In genomic region chr1:7554343-7555270, GRCh38 we compare ENCODE assay signal across 24 cellular contexts.
DNase-seq lines count a peak whose midpoint lies in the region; ATAC-seq, FAIRE-seq and TF ChIP-seq lines count a peak whose summit lies in the region.
"Had no signal": no experiment of that assay in that cellular context is flagged by ENCODE, and none has a peak within 500 bp of the region (broad histone marks: within the 10 kb centered on the region; RNA-seq: fewer than 3 reads in every experiment).

No MANE protein-coding gene starts in this region.

- no peaks in the 10 kb centered on the region for H4K20me1 ChIP-seq in H1 (replicated peaks in 1 of 2; ENCODE audit: control insufficient read depth in 1 of 2, insufficient read depth in 2 of 2, low read length in 2 of 2)

- H2BK15ac ChIP-seq in H1 (ENCODE audit: low read length), result peak overlapping the region; percentile 72; the same call in 1 of the 2 replicates

- FAIRE-seq in H1 (lab: Jason Lieb, UNC), result no peak
- FAIRE-seq: A549 had no signal

- no peak overlapping the region for H4K5ac ChIP-seq in H1 (ENCODE audit: insufficient read length, low read depth, low read length)

- H2AK5ac ChIP-seq in H1 (ENCODE audit: low read depth, low read length), result no peak overlapping the region

- H4K8ac ChIP-seq in H1 (ENCODE audit: extremely low read depth, insufficient read depth, low read length), result no peak overlapping the region

- CTCF ChIA-PET in H1 (lab: Charles Lee; ENCODE audit: partially characterized antibody), result interaction anchor here (0.8 to 4.5 kb wide), 8 partner anchors 10 to 270 kb away, joined by 3 to 11 read pairs (median 3); no protein-coding TSS in a partner anchor

- peaks cover 0 to 14% (median 6%) of the 10 kb centered on the region in 4 experiments; a peak in 6 of 7 replicates for H3K4me1 ChIP-seq in H1 (replicated peaks in 1 of 4; ENCODE audit: control insufficient read depth in 3 of 4, insufficient read depth in 4 of 4, low read length in 3 of 4)

- no peak overlapping the region for H3K14ac ChIP-seq in H1 (ENCODE audit: insufficient read length)

- H3K36me3 ChIP-seq in H1 (ENCODE audit: control insufficient read depth in 2 of 4, insufficient read depth in 4 of 4, low read length in 3 of 4), result no peaks in the 10 kb centered on the region
- H3K36me3 ChIP-seq: esophagus squamous epithelium, SJSA1, thoracic aorta had no signal

- no peak overlapping the region for H2BK120ac ChIP-seq in H1 (replicated peaks; ENCODE audit: low read depth, low read length)

- H3K4me2 ChIP-seq in H1 (ENCODE audit: insufficient read depth in 1 of 2, low read depth in 2 of 2, low read length in 2 of 2), result no peak overlapping the region
- H3K4me2 ChIP-seq: A549 had no signal

- TF ChIP-seq CTCF in H1 (IDR thresholded peaks at IDR 0.05; ENCODE audit: control extremely low read depth in 1 of 3, insufficient read depth in 1 of 3, low read depth in 1 of 3, low read length in 3 of 3) (no peak), nephron progenitor cell (IDR thresholded peaks at IDR 0.05) (no peak), progenitor cell of endocrine pancreas (IDR thresholded peaks at IDR 0.05; ENCODE audit: unreplicated experiment) (no peak)

- no peak overlapping the region for H3K4me3 ChIP-seq in H1 (ENCODE audit: extremely low read depth in 1 of 4, insufficient read depth in 2 of 4, low read depth in 3 of 4, low read length in 4 of 4)
- H3K4me3 ChIP-seq: A549, esophagus squamous epithelium, SJSA1, thoracic aorta had no signal

- H3K9me3 ChIP-seq in H1 (ENCODE audit: insufficient read depth in 2 of 2, low read depth in 1 of 2, low read length in 1 of 2), result peaks cover 0 to 3% of the 10 kb centered on the region in 2 experiments; a peak in 1 of 4 replicates
- H3K9me3 ChIP-seq: A549, esophagus squamous epithelium, thoracic aorta had no signal

- H3K36me3 Mint-ChIP-seq in nephron progenitor cell (ENCODE audit: low read depth), result peaks cover 5% of the 10 kb centered on the region
- H3K36me3 Mint-ChIP-seq in progenitor cell of endocrine pancreas (ENCODE audit: insufficient read depth), result no peaks in the 10 kb centered on the region
- H3K36me3 Mint-ChIP-seq: naive B cell had no signal

- H4K91ac ChIP-seq in H1 (replicated peaks; ENCODE audit: insufficient read length, low read length), result no peak overlapping the region

- H3K4me3 Mint-ChIP-seq in nephron progenitor cell (no peak overlapping the region), progenitor cell of endocrine pancreas (ENCODE audit: low read depth) (no peak overlapping the region)
- H3K4me3 Mint-ChIP-seq: activated CD4-positive, alpha-beta T cell treated with anti-CD3 and anti-CD28 coated beads, Interleukin-2, amount 10 ng/mL, durations not matched to agents 24 days and 14 days; activated T-cell treated with anti-CD3 and anti-CD28 coated beads, Interleukin-2, amount 50 U/mL, for 72 hours; naive B cell had no signal

- POLR2A ChIA-PET in H1 (lab: Charles Lee; ENCODE audit: partially characterized antibody), result interaction anchor here (1.4 kb wide), 1 partner anchor 20 kb away, joined by 3 read pairs; no protein-coding TSS in a partner anchor

- H3K27ac ChIP-seq in H1 (ENCODE audit: low read depth, low read length), result no peak overlapping the region
- H3K27ac ChIP-seq: esophagus squamous epithelium, HL-60, SJSA1, thoracic aorta had no signal

- no peak overlapping the region for H2BK12ac ChIP-seq in H1 (ENCODE audit: low read depth, low read length)

- no peak for TF ChIP-seq POLR2A in H1 (IDR thresholded peaks at IDR 0.05; ENCODE audit: control extremely low read depth in 1 of 2, low read depth in 2 of 2, low read length in 2 of 2)

- no peak overlapping the region for H2AFZ ChIP-seq in H1 (ENCODE audit: low read length)

- H3K4me1 Mint-ChIP-seq in nephron progenitor cell, result peaks cover 91% of the 10 kb centered on the region
- H3K4me1 Mint-ChIP-seq in progenitor cell of endocrine pancreas (ENCODE audit: low read depth), result peaks cover 15% of the 10 kb centered on the region

- H2BK5ac ChIP-seq in H1 (ENCODE audit: low read depth, low read length), result no peak overlapping the region

- no peaks in the 10 kb centered on the region for H3K23me2 ChIP-seq in H1 (ENCODE audit: low read depth, low read length)

- peaks cover 19% of the 10 kb centered on the region for H3K9me3 Mint-ChIP-seq in nephron progenitor cell
- H3K9me3 Mint-ChIP-seq in progenitor cell of endocrine pancreas (ENCODE audit: low read depth), result peaks cover 2% of the 10 kb centered on the region
- H3K9me3 Mint-ChIP-seq: activated CD4-positive, alpha-beta T cell treated with anti-CD3 and anti-CD28 coated beads, Interleukin-2, amount 10 ng/mL, durations not matched to agents 24 days and 14 days; activated T-cell treated with anti-CD3 and anti-CD28 coated beads, Interleukin-2, amount 50 U/mL, for 72 hours; naive B cell had no signal

- no peaks in the 10 kb centered on the region for H3K27me3 ChIP-seq in H1 (replicated peaks in 1 of 4; ENCODE audit: control insufficient read depth in 3 of 4, extremely low read depth in 1 of 4, insufficient read depth in 3 of 4, low read length in 3 of 4)

- no peak overlapping the region for H3K9ac ChIP-seq in H1 (replicated peaks in 1 of 4; ENCODE audit: extremely low read depth in 1 of 4, low read depth in 3 of 4, low read length in 3 of 4)

- ATAC-seq in GM18867 (IDR thresholded peaks at IDR 0.05; ENCODE audit: unreplicated experiment) (no peak), GM21447 (IDR thresholded peaks at IDR 0.05; ENCODE audit: unreplicated experiment) (no peak)
- ATAC-seq: A549; activated T-cell treated with anti-CD3 and anti-CD28 coated beads, Interleukin-2, amount 50 U/mL, for 72 hours; left lobe of liver had no signal

- H3K27ac Mint-ChIP-seq in nephron progenitor cell, result peak overlapping the region; percentile 61
- H3K27ac Mint-ChIP-seq in progenitor cell of endocrine pancreas, result no peak overlapping the region
- H3K27ac Mint-ChIP-seq: activated CD4-positive, alpha-beta T cell treated with anti-CD3 and anti-CD28 coated beads, Interleukin-2, amount 10 ng/mL, durations not matched to agents 24 days and 14 days; activated T-cell treated with anti-CD3 and anti-CD28 coated beads, Interleukin-2, amount 50 U/mL, for 72 hours had no signal

- H3K27me3 Mint-ChIP-seq in nephron progenitor cell (ENCODE audit: low read depth, poor library complexity), result peaks cover 28% of the 10 kb centered on the region
- H3K27me3 Mint-ChIP-seq in progenitor cell of endocrine pancreas, result peaks cover 34% of the 10 kb centered on the region

- no peaks in the 10 kb centered on the region for H3K79me2 ChIP-seq in H1 (ENCODE audit: control insufficient read depth in 1 of 2, insufficient read depth in 2 of 2, low read length in 2 of 2)

- 86% methylated on average over 12 of the region's 12 CpGs; no CpG with 5 or more reads in 1 of the 2 experiments for WGBS in H1 (ENCODE audit: extremely low coverage in 1 of 2, insufficient coverage in 1 of 2, insufficient read length in 1 of 2, insufficient replicate concordance in 2 of 2, low coverage in 1 of 2, low lambda C conversion rate in 2 of 2, missing lambda C conversion rate in 1 of 2), 2 experiments

- no peak overlapping the region for H3K56ac ChIP-seq in H1 (replicated peaks; ENCODE audit: insufficient read length, low read depth, low read length)

- no peak overlapping the region for H3K18ac ChIP-seq in H1 (ENCODE audit: extremely low read depth, low read length)

- H3K4ac ChIP-seq in H1 (replicated peaks; ENCODE audit: insufficient read length, low read depth, low read length), result no peak overlapping the region

- DNase-seq in NCI-H1092 treated with DMSO at 0.1 percent for 48 hours (lab: John Stamatoyannopoulos, UW) (peak; percentile 27), NCI-H1092 (lab: John Stamatoyannopoulos, UW) (no peak), NCI-H69 (lab: John Stamatoyannopoulos, UW) (peak; percentile 49), H1 (ENCODE audit: low read depth in 1 of 2, low spot score in 2 of 2) (no peak), nephron progenitor cell (peak; percentile 1), progenitor cell of endocrine pancreas (ENCODE audit: low spot score, unreplicated experiment) (no peak)
- DNase-seq: activated CD4-positive, alpha-beta T cell treated with anti-CD3 and anti-CD28 coated beads, Interleukin-2, amount 10 ng/mL, durations not matched to agents 24 days and 14 days; activated T-cell treated with anti-CD3 and anti-CD28 coated beads, Interleukin-2, amount 50 U/mL, for 72 hours; amniotic stem cell; cortex of kidney; esophagus squamous epithelium; GF-D8; naive B cell; NCI-H2029; NK-92 treated with Interleukin-12 subunit alpha and Interleukin-12 subunit beta, amount 100 ng/mL, for 24 hours; stimulated activated CD4-positive, alpha-beta T cell treated with anti-CD3 and anti-CD28 coated beads, Interleukin-1b, Interleukin-23, amount 100 ng/mL, for 48 hours; T1000 had no signal

- no peak overlapping the region for H3K23ac ChIP-seq in H1 (ENCODE audit: insufficient read length)

- 0 out of 2 replicates have a peak overlapping the region, but pooled peaks have one; percentile 18 for H2BK20ac ChIP-seq in H1 (ENCODE audit: low read length)

- TF ChIP-seq EP300 in H1 (IDR thresholded peaks at IDR 0.05; ENCODE audit: borderline replicate concordance in 1 of 2, low read depth in 2 of 2, low read length in 2 of 2), result no peak

- TF ChIP-seq RAD21 in H1 (IDR thresholded peaks at IDR 0.05 in 1 of 2, conservative IDR thresholded peaks at IDR 0.05 in 1 of 2; ENCODE audit: low read depth in 2 of 2, low read length in 2 of 2), result no peak

- no peaks in the 10 kb centered on the region for H3K79me1 ChIP-seq in H1 (ENCODE audit: low read depth, low read length)

TF ChIP-seq in H1, 55 proteins besides CTCF, POLR2A, EP300 and RAD21:
- TF ChIP-seq SRF (IDR thresholded peaks at IDR 0.05; ENCODE audit: low read depth, low read length), result 0 out of 2 replicates have a peak, but pooled peaks have one; percentile 28
- TF ChIP-seq TAF7 (optimal IDR thresholded peaks at IDR 0.05; ENCODE audit: borderline replicate concordance, low read depth, low read length), result no peak

Comparison
In these comparisons a context has a peak if more than half of its experiments do, and no peak if none do; other contexts are left out.
1. DNase-seq: peak in NCI-H1092 treated with DMSO at 0.1 percent for 48 hours (single experiment), NCI-H69 (single experiment) and nephron progenitor cell (single experiment); none in NCI-H1092 (single experiment), H1 (0 of 2) and progenitor cell of endocrine pancreas (single experiment).